In genomic region chr2:127377262-127377661, GRCh38 we compare ENCODE assay signal across 28 cellular contexts. TPM values are rescaled to one million over a fixed set of nuclear protein-coding genes. Genes with fewer than 3 reads are reported as not detected.
"Had no signal": no experiment of that assay in that cellular context is flagged by ENCODE, and none has a peak within 500 bp of the region (broad histone marks: within the 10 kb centered on the region; RNA-seq: fewer than 3 reads in every experiment).

No MANE protein-coding gene starts in this region.

- H3K4me3 ChIP-seq: cardiac muscle cell, MG63, Peyer's patch, SJCRH30 had no signal

- H3K36me3 ChIP-seq: brain microvascular endothelial cell, cardiac muscle cell, SJCRH30 had no signal

- H3K4me3 Mint-ChIP-seq: activated CD8-positive, alpha-beta T cell treated with anti-CD3 and anti-CD28 coated beads, Interleukin-2, amount 10 ng/mL, durations not matched to agents 7 days and 5 days; activated naive CD4-positive, alpha-beta T cell treated with anti-CD3 and anti-CD28 coated beads for 36 hours had no signal

- DNase-seq: activated CD4-positive, alpha-beta T cell treated with anti-CD3 and anti-CD28 coated beads for 48 hours; activated CD4-positive, alpha-beta T cell treated with anti-CD3 and anti-CD28 coated beads, Interleukin-2, amount 50 U/mL, for 4 hours; activated CD4-positive, CD25-positive, alpha-beta regulatory T cell treated with anti-CD3 and anti-CD28 coated beads, Interleukin-2, amount 50 U/mL, for 72 hours; activated CD8-positive, alpha-beta memory T cell treated with anti-CD3 and anti-CD28 coated beads, Interleukin-2, amount 50 U/mL, for 48 hours; activated CD8-positive, alpha-beta T cell treated with anti-CD3 and anti-CD28 coated beads, Interleukin-2, amount 10 ng/mL, durations not matched to agents 7 days and 5 days; activated gamma-delta T cell; activated naive CD4-positive, alpha-beta T cell treated with anti-CD3 and anti-CD28 coated beads for 36 hours; activated T-cell treated with anti-CD3 and anti-CD28 coated beads, Interleukin-2, amount 50 U/mL, for 1 hour; brain microvascular endothelial cell; cerebellar nuclear complex; KG1; MG63; NCI-H1092 treated with DMSO at 0.1 percent for 48 hours; NCI-H1417 treated with DMSO at 0.1 percent for 48 hours; NCI-H1694; NCI-H2029; NCI-H345; NCI-H510A; NCI-H69; Peyer's patch; Right ventricle myocardium superior; SJCRH30; SK-N-SH; T-helper 1 cell had no signal

- ATAC-seq: activated CD8-positive, alpha-beta T cell treated with anti-CD3 and anti-CD28 coated beads, Interleukin-2, amount 10 ng/mL, durations not matched to agents 7 days and 5 days had no signal

- H3K9ac ChIP-seq: SK-N-SH had no signal

- H3K27me3 Mint-ChIP-seq: activated naive CD8-positive, alpha-beta T cell had no signal

- H3K27me3 ChIP-seq: brain microvascular endothelial cell, cardiac muscle cell, MG63, Peyer's patch, SJCRH30 had no signal

- H3K27ac Mint-ChIP-seq: activated CD8-positive, alpha-beta T cell treated with anti-CD3 and anti-CD28 coated beads, Interleukin-2, amount 10 ng/mL, durations not matched to agents 7 days and 5 days; activated naive CD4-positive, alpha-beta T cell treated with anti-CD3 and anti-CD28 coated beads for 36 hours had no signal

- H3K27ac ChIP-seq: brain microvascular endothelial cell, cardiac muscle cell, Peyer's patch, RWPE1, SJCRH30 had no signal

- H3K9me3 ChIP-seq: SK-N-SH had no signal

RNA-seq across cellular contexts. Expression of gene PROC, which starts 41.0 kb away (rescaled TPM):
- total RNA-seq: activated CD8-positive, alpha-beta T cell treated with anti-CD3 and anti-CD28 coated beads, Interleukin-2, amount 10 ng/mL, durations not matched to agents 7 days and 5 days; activated naive CD4-positive, alpha-beta T cell treated with anti-CD3 and anti-CD28 coated beads for 36 hours; cardiac muscle cell; LHCN-M2; Right ventricle myocardium superior; SJCRH30 had no signal
- polyA plus RNA-seq: cardiac muscle cell had no signal
